ENCODE assay signal across 19 cellular contexts in genomic region chr10:84147347-84147746, GRCh38. TPM values are rescaled to one million over a fixed set of nuclear protein-coding genes. Genes with fewer than 3 reads are reported as not detected.
DNase-seq lines count a peak whose midpoint lies in the region; ATAC-seq lines count a peak whose summit lies in the region.
"Had no signal": no experiment of that assay in that cellular context is flagged by ENCODE, and none has a peak within 500 bp of the region (broad histone marks: within the 10 kb centered on the region; RNA-seq: fewer than 3 reads in every experiment).

No MANE protein-coding gene starts in this region.

- no peak overlapping the region for H3K4me3 ChIP-seq in naive thymus-derived CD4-positive, alpha-beta T cell (ENCODE audit: low read length)
- H3K4me3 ChIP-seq: GM23338 had no signal

- no peaks in the 10 kb centered on the region for H3K27me3 ChIP-seq in naive thymus-derived CD4-positive, alpha-beta T cell (ENCODE audit: control insufficient read depth in 2 of 2, insufficient read depth in 2 of 2, low read length in 2 of 2)
- H3K27me3 ChIP-seq: BE2C had no signal

- H3K36me3 ChIP-seq in naive thymus-derived CD4-positive, alpha-beta T cell (ENCODE audit: control insufficient read depth in 2 of 3, insufficient read depth in 3 of 3, low read length in 3 of 3): peaks cover 47 to 84% (median 57%) of the 10 kb centered on the region in 3 experiments

- no peak for ATAC-seq in stimulated activated naive CD8-positive, alpha-beta T cell treated with anti-CD3 and anti-CD28 coated beads, Interleukin-15, amount 100 ng/mL, for 72 hours
- ATAC-seq in naive thymus-derived CD4-positive, alpha-beta T cell: no peak
- ATAC-seq: GM23338 had no signal

- peak overlapping the region; percentile 69 for H3K27ac Mint-ChIP-seq in activated T-cell treated with anti-CD3 and anti-CD28 coated beads, Interleukin-2, amount 50 U/mL, for 24 hours
- H3K27ac Mint-ChIP-seq in stimulated activated naive CD8-positive, alpha-beta T cell treated with anti-CD3 and anti-CD28 coated beads, Interleukin-15, Interleukin-2, amounts not matched to agents 100 ng/mL and 50 ng/mL, for 24 hours: peak overlapping the region; percentile 1
- no peak overlapping the region for H3K27ac Mint-ChIP-seq in stimulated activated naive CD8-positive, alpha-beta T cell treated with anti-CD3 and anti-CD28 coated beads, Interleukin-15, amount 100 ng/mL, for 72 hours
- H3K27ac Mint-ChIP-seq in activated T-helper 1 cell treated with anti-CD3 and anti-CD28 coated beads, Interleukin-12 subunit alpha, Interleukin-12 subunit beta, Interleukin-2, Interleukin-4 antibody, amounts not matched to agents 30 ng/mL and 10 ng/mL and 1 ng/mL, durations not matched to agents 14 hours and 24 hours and 36 hours: peak overlapping the region; percentile 40
- peak overlapping the region in 4 of 9 donors; percentile 2 to 63 (median 52) for H3K27ac Mint-ChIP-seq in naive thymus-derived CD4-positive, alpha-beta T cell
- H3K27ac Mint-ChIP-seq: CD4-positive, alpha-beta T cell; GM23338 had no signal

- no peaks in the 10 kb centered on the region for H3K9me3 ChIP-seq in naive thymus-derived CD4-positive, alpha-beta T cell (ENCODE audit: control insufficient read depth in 2 of 3, low read length in 3 of 3)
- H3K9me3 ChIP-seq: BE2C had no signal

- POLR2A ChIA-PET in naive thymus-derived CD4-positive, alpha-beta T cell (lab: Charles Lee): interaction anchor here (0.6 to 2.6 kb wide), 3 partner anchors 8 to 30 kb away, joined by 3 to 14 read pairs (median 4); partner anchors contain the start of gene GHITM

- intact Hi-C loops in activated T-helper 1 cell treated with anti-CD3 and anti-CD28 coated beads, Interleukin-12 subunit alpha, Interleukin-12 subunit beta, Interleukin-2, Interleukin-4 antibody, amounts not matched to agents 30 ng/mL and 10 ng/mL and 1 ng/mL, durations not matched to agents 14 hours and 24 hours and 36 hours (cut with micrococcal nuclease): no loop called here
- intact Hi-C loops in naive thymus-derived CD4-positive, alpha-beta T cell (cut with micrococcal nuclease): loop anchor here in 1 of 2 donors (5.0 kb wide), 2 partner anchors 45 to 390 kb away; partner anchors contain the start of gene CDHR1

- H3K4me1 Mint-ChIP-seq in activated T-cell treated with anti-CD3 and anti-CD28 coated beads, Interleukin-2, amount 50 U/mL, for 24 hours (ENCODE audit: low read depth): peaks cover 34% of the 10 kb centered on the region
- peaks cover 7% of the 10 kb centered on the region for H3K4me1 Mint-ChIP-seq in stimulated activated naive CD8-positive, alpha-beta T cell treated with anti-CD3 and anti-CD28 coated beads, Interleukin-15, Interleukin-2, amounts not matched to agents 100 ng/mL and 50 ng/mL, for 24 hours (ENCODE audit: low read depth)
- H3K4me1 Mint-ChIP-seq in stimulated activated naive CD8-positive, alpha-beta T cell treated with anti-CD3 and anti-CD28 coated beads, Interleukin-15, amount 100 ng/mL, for 72 hours: peaks cover 15% of the 10 kb centered on the region
- no peaks in the 10 kb centered on the region for H3K4me1 Mint-ChIP-seq in activated T-helper 1 cell treated with anti-CD3 and anti-CD28 coated beads, Interleukin-12 subunit alpha, Interleukin-12 subunit beta, Interleukin-2, Interleukin-4 antibody, amounts not matched to agents 30 ng/mL and 10 ng/mL and 1 ng/mL, durations not matched to agents 14 hours and 24 hours and 36 hours (ENCODE audit: low read depth)
- peaks cover 0 to 36% (median 26%) of the 10 kb centered on the region in 7 donors for H3K4me1 Mint-ChIP-seq in naive thymus-derived CD4-positive, alpha-beta T cell
- H3K4me1 Mint-ChIP-seq: GM23338 had no signal

- H3K36me3 Mint-ChIP-seq in activated T-cell treated with anti-CD3 and anti-CD28 coated beads, Interleukin-2, amount 50 U/mL, for 24 hours (ENCODE audit: low read depth): peaks cover 89% of the 10 kb centered on the region
- H3K36me3 Mint-ChIP-seq in stimulated activated naive CD8-positive, alpha-beta T cell treated with anti-CD3 and anti-CD28 coated beads, Interleukin-15, Interleukin-2, amounts not matched to agents 100 ng/mL and 50 ng/mL, for 24 hours (ENCODE audit: low read depth): peaks cover 83% of the 10 kb centered on the region
- H3K36me3 Mint-ChIP-seq in activated T-helper 1 cell treated with anti-CD3 and anti-CD28 coated beads, Interleukin-12 subunit alpha, Interleukin-12 subunit beta, Interleukin-2, Interleukin-4 antibody, amounts not matched to agents 30 ng/mL and 10 ng/mL and 1 ng/mL, durations not matched to agents 14 hours and 24 hours and 36 hours (ENCODE audit: low read depth): peaks cover 55% of the 10 kb centered on the region
- H3K36me3 Mint-ChIP-seq in naive thymus-derived CD4-positive, alpha-beta T cell: peaks cover 8 to 49% (median 30%) of the 10 kb centered on the region in 5 donors

- no peaks in the 10 kb centered on the region for H3K27me3 Mint-ChIP-seq in activated T-cell treated with anti-CD3 and anti-CD28 coated beads, Interleukin-2, amount 50 U/mL, for 24 hours
- no peaks in the 10 kb centered on the region for H3K27me3 Mint-ChIP-seq in stimulated activated naive CD8-positive, alpha-beta T cell treated with anti-CD3 and anti-CD28 coated beads, Interleukin-15, Interleukin-2, amounts not matched to agents 100 ng/mL and 50 ng/mL, for 24 hours
- no peaks in the 10 kb centered on the region for H3K27me3 Mint-ChIP-seq in stimulated activated naive CD8-positive, alpha-beta T cell treated with anti-CD3 and anti-CD28 coated beads, Interleukin-15, amount 100 ng/mL, for 72 hours
- H3K27me3 Mint-ChIP-seq in activated T-helper 1 cell treated with anti-CD3 and anti-CD28 coated beads, Interleukin-12 subunit alpha, Interleukin-12 subunit beta, Interleukin-2, Interleukin-4 antibody, amounts not matched to agents 30 ng/mL and 10 ng/mL and 1 ng/mL, durations not matched to agents 14 hours and 24 hours and 36 hours (ENCODE audit: insufficient read depth): no peaks in the 10 kb centered on the region
- no peaks in the 10 kb centered on the region for H3K27me3 Mint-ChIP-seq in naive thymus-derived CD4-positive, alpha-beta T cell
- H3K27me3 Mint-ChIP-seq: CD4-positive, alpha-beta T cell had no signal

- no peaks in the 10 kb centered on the region for H3K4me1 ChIP-seq in naive thymus-derived CD4-positive, alpha-beta T cell (ENCODE audit: control insufficient read depth in 2 of 2, insufficient read depth in 2 of 2, low read length in 2 of 2)
- H3K4me1 ChIP-seq: BE2C had no signal

- peak overlapping the region; percentile 40 for H3K27ac ChIP-seq in naive thymus-derived CD4-positive, alpha-beta T cell (ENCODE audit: low read depth, low read length)

- no peak overlapping the region for H3K4me3 Mint-ChIP-seq in activated T-cell treated with anti-CD3 and anti-CD28 coated beads, Interleukin-2, amount 50 U/mL, for 24 hours
- no peak overlapping the region for H3K4me3 Mint-ChIP-seq in stimulated activated naive CD8-positive, alpha-beta T cell treated with anti-CD3 and anti-CD28 coated beads, Interleukin-15, Interleukin-2, amounts not matched to agents 100 ng/mL and 50 ng/mL, for 24 hours
- no peak overlapping the region for H3K4me3 Mint-ChIP-seq in stimulated activated naive CD8-positive, alpha-beta T cell treated with anti-CD3 and anti-CD28 coated beads, Interleukin-15, amount 100 ng/mL, for 72 hours
- H3K4me3 Mint-ChIP-seq in activated T-helper 1 cell treated with anti-CD3 and anti-CD28 coated beads, Interleukin-12 subunit alpha, Interleukin-12 subunit beta, Interleukin-2, Interleukin-4 antibody, amounts not matched to agents 30 ng/mL and 10 ng/mL and 1 ng/mL, durations not matched to agents 14 hours and 24 hours and 36 hours: no peak overlapping the region
- no peak overlapping the region for H3K4me3 Mint-ChIP-seq in naive thymus-derived CD4-positive, alpha-beta T cell
- H3K4me3 Mint-ChIP-seq: CD4-positive, alpha-beta T cell; GM23338 had no signal

- no peak for DNase-seq in activated T-cell treated with anti-CD3 and anti-CD28 coated beads, Interleukin-2, amount 50 U/mL, for 24 hours
- no peak for DNase-seq in activated T-cell treated with anti-CD3 and anti-CD28 coated beads, Interleukin-2, amount 50 U/mL, for 48 hours
- DNase-seq in stimulated activated naive CD8-positive, alpha-beta T cell treated with anti-CD3 and anti-CD28 coated beads, Interleukin-15, amount 100 ng/mL, for 72 hours: no peak
- no peak for DNase-seq in activated T-helper 1 cell treated with anti-CD3 and anti-CD28 coated beads, Interleukin-12 subunit alpha, Interleukin-12 subunit beta, Interleukin-2, Interleukin-4 antibody, amounts not matched to agents 30 ng/mL and 10 ng/mL and 1 ng/mL, durations not matched to agents 14 hours and 24 hours and 36 hours (ENCODE audit: low spot score)
- DNase-seq in naive thymus-derived CD4-positive, alpha-beta T cell: no peak
- DNase-seq in germinal center (ENCODE audit: low spot score): no peak
- DNase-seq in anterior cingulate cortex (lab: John Stamatoyannopoulos, UW): no peak
- DNase-seq: 8988T; BE2C; C1 segment of cervical spinal cord; CD4-positive, alpha-beta T cell; DMS153; DMS79; GDM1 had no signal

- CTCF ChIA-PET in naive thymus-derived CD4-positive, alpha-beta T cell (lab: Charles Lee): interaction anchor here (0.7 to 3.7 kb wide), 13 partner anchors 8 to 389 kb away, joined by 3 to 51 read pairs (median 4); partner anchors contain the start of gene GHITM

- no peaks in the 10 kb centered on the region for H3K9me3 Mint-ChIP-seq in activated T-cell treated with anti-CD3 and anti-CD28 coated beads, Interleukin-2, amount 50 U/mL, for 24 hours
- no peaks in the 10 kb centered on the region for H3K9me3 Mint-ChIP-seq in stimulated activated naive CD8-positive, alpha-beta T cell treated with anti-CD3 and anti-CD28 coated beads, Interleukin-15, Interleukin-2, amounts not matched to agents 100 ng/mL and 50 ng/mL, for 24 hours
- H3K9me3 Mint-ChIP-seq in stimulated activated naive CD8-positive, alpha-beta T cell treated with anti-CD3 and anti-CD28 coated beads, Interleukin-15, amount 100 ng/mL, for 72 hours: no peaks in the 10 kb centered on the region
- no peaks in the 10 kb centered on the region for H3K9me3 Mint-ChIP-seq in activated T-helper 1 cell treated with anti-CD3 and anti-CD28 coated beads, Interleukin-12 subunit alpha, Interleukin-12 subunit beta, Interleukin-2, Interleukin-4 antibody, amounts not matched to agents 30 ng/mL and 10 ng/mL and 1 ng/mL, durations not matched to agents 14 hours and 24 hours and 36 hours
- H3K9me3 Mint-ChIP-seq in naive thymus-derived CD4-positive, alpha-beta T cell: no peaks in the 10 kb centered on the region
- H3K9me3 Mint-ChIP-seq: CD4-positive, alpha-beta T cell; GM23338 had no signal

RNA-seq across cellular contexts. Expression of gene GHITM, which starts 8.0 kb away (rescaled TPM):
- total RNA-seq in activated T-helper 1 cell treated with anti-CD3 and anti-CD28 coated beads, Interleukin-12 subunit alpha, Interleukin-12 subunit beta, Interleukin-2, Interleukin-4 antibody, amounts not matched to agents 30 ng/mL and 10 ng/mL and 1 ng/mL, durations not matched to agents 14 hours and 24 hours and 36 hours: 140 and 142 TPM in 2 replicates
- 100 to 1,000 TPM in 1 of 5 experiments, 10 to 100 TPM in 4; 61.5 to 115 (median 76.3) TPM for total RNA-seq in naive thymus-derived CD4-positive, alpha-beta T cell
- 100 to 1,000 TPM; 234 to 312 TPM for polyA plus RNA-seq in naive thymus-derived CD4-positive, alpha-beta T cell

RNA-seq across cellular contexts. Expression of gene GPR15LG, which starts 26.3 kb away (rescaled TPM):
- total RNA-seq in activated T-helper 1 cell treated with anti-CD3 and anti-CD28 coated beads, Interleukin-12 subunit alpha, Interleukin-12 subunit beta, Interleukin-2, Interleukin-4 antibody, amounts not matched to agents 30 ng/mL and 10 ng/mL and 1 ng/mL, durations not matched to agents 14 hours and 24 hours and 36 hours: not detected in 2 replicates
- not detected for total RNA-seq in naive thymus-derived CD4-positive, alpha-beta T cell
- not detected for polyA plus RNA-seq in naive thymus-derived CD4-positive, alpha-beta T cell
- total RNA-seq: A673; CD4-positive, alpha-beta T cell; Daoy; GM23338; HT-29 had no signal
- polyA plus RNA-seq: GM23338 had no signal

RNA-seq across cellular contexts. Expression of gene CDHR1, which starts 47.0 kb away (rescaled TPM):
- 0.47 and 0.66 TPM in 2 replicates for total RNA-seq in activated T-helper 1 cell treated with anti-CD3 and anti-CD28 coated beads, Interleukin-12 subunit alpha, Interleukin-12 subunit beta, Interleukin-2, Interleukin-4 antibody, amounts not matched to agents 30 ng/mL and 10 ng/mL and 1 ng/mL, durations not matched to agents 14 hours and 24 hours and 36 hours
- 1 to 10 TPM in 1 of 5 experiments, under 1 TPM in 3, not detected in 1; 0.15 to 1.6 (median 0.43) TPM for total RNA-seq in naive thymus-derived CD4-positive, alpha-beta T cell
- polyA plus RNA-seq in naive thymus-derived CD4-positive, alpha-beta T cell: under 1 TPM in 1 of 2 donors, not detected in 1; 0.16 TPM
- total RNA-seq: A673, Daoy, HT-29 had no signal

Comparison
In these comparisons a context has a peak if more than half of its experiments do, and no peak if none do; other contexts are left out.
1. H3K27ac Mint-ChIP-seq: peak in activated T-cell treated with anti-CD3 and anti-CD28 coated beads, Interleukin-2, amount 50 U/mL, for 24 hours (single experiment), stimulated activated naive CD8-positive, alpha-beta T cell treated with anti-CD3 and anti-CD28 coated beads, Interleukin-15, Interleukin-2, amounts not matched to agents 100 ng/mL and 50 ng/mL, for 24 hours (single experiment) and activated T-helper 1 cell treated with anti-CD3 and anti-CD28 coated beads, Interleukin-12 subunit alpha, Interleukin-12 subunit beta, Interleukin-2, Interleukin-4 antibody, amounts not matched to agents 30 ng/mL and 10 ng/mL and 1 ng/mL, durations not matched to agents 14 hours and 24 hours and 36 hours (single experiment); none in stimulated activated naive CD8-positive, alpha-beta T cell treated with anti-CD3 and anti-CD28 coated beads, Interleukin-15, amount 100 ng/mL, for 72 hours (0 of 2).